ENCODE assay signal across 9 cellular contexts in genomic region chr1:27960762-27961645, GRCh38. TPM values are rescaled to one million over a fixed set of nuclear protein-coding genes. Genes with fewer than 3 reads are reported as not detected.
DNase-seq lines count a peak whose midpoint lies in the region; ATAC-seq and TF ChIP-seq lines count a peak whose summit lies in the region.
"Had no signal": no experiment of that assay in that cellular context is flagged by ENCODE, and none has a peak within 500 bp of the region (broad histone marks: within the 10 kb centered on the region; RNA-seq: fewer than 3 reads in every experiment).

No MANE protein-coding gene starts in this region.

- H3K56ac ChIP-seq in mesendoderm (ENCODE audit: low read length): peak overlapping the region; percentile 96

- H3K27me3 ChIP-seq in cardiac muscle cell (no peaks in the 10 kb centered on the region), mammary epithelial cell (ENCODE audit: insufficient read depth, low read length) (no peaks in the 10 kb centered on the region), mesendoderm (ENCODE audit: insufficient read depth, low read length, poor library complexity) (no peaks in the 10 kb centered on the region), upper lobe of right lung (no peaks in the 10 kb centered on the region)

- ATAC-seq in left ventricle myocardium superior (no peak), upper lobe of right lung (no peak)

- no peaks in the 10 kb centered on the region for H4K20me1 ChIP-seq in mammary epithelial cell (ENCODE audit: insufficient read depth, low read length)

- no peak overlapping the region for H3K9ac ChIP-seq in mammary epithelial cell (ENCODE audit: insufficient read depth, low read length)
- peak overlapping the region; percentile 92 for H3K9ac ChIP-seq in mesendoderm (ENCODE audit: low read length)

- H2BK120ac ChIP-seq in mesendoderm (ENCODE audit: low read depth, low read length): no peak overlapping the region

- intact Hi-C loops in left ventricle myocardium superior (cut with micrococcal nuclease) (no loop called here), mammary epithelial cell (cut with micrococcal nuclease) (loop anchor here (1.0 kb wide), 1 partner anchor 18 kb away; no protein-coding TSS in a partner anchor), upper lobe of right lung (cut with DNase I) (no loop called here)

- H3K4me3 ChIP-seq in cardiac muscle cell (peak overlapping the region; percentile 48), mammary epithelial cell (replicated peaks in 1 of 3; ENCODE audit: insufficient read depth in 1 of 3, low read depth in 2 of 3, low read length in 3 of 3) (peak overlapping the region in 2 of 3 experiments; percentile 54 to 74), mesendoderm (ENCODE audit: low read length) (peak overlapping the region; percentile 79), upper lobe of right lung (peak overlapping the region; percentile 88)

- H3K79me2 ChIP-seq in mammary epithelial cell (ENCODE audit: insufficient read depth, low read length) (peaks cover 3% of the 10 kb centered on the region), mesendoderm (ENCODE audit: control insufficient read depth, insufficient read depth, low read length) (no peaks in the 10 kb centered on the region)

- no peaks in the 10 kb centered on the region for H3K36me3 ChIP-seq in cardiac muscle cell
- H3K36me3 ChIP-seq in mammary epithelial cell (ENCODE audit: insufficient read depth, low read length): no peaks in the 10 kb centered on the region
- no peaks in the 10 kb centered on the region for H3K36me3 ChIP-seq in mesendoderm (ENCODE audit: control insufficient read depth, insufficient read depth, low read length)
- peaks cover 21% of the 10 kb centered on the region for H3K36me3 ChIP-seq in upper lobe of right lung

- H3K79me1 ChIP-seq in mesendoderm (ENCODE audit: low read length): peaks cover 8% of the 10 kb centered on the region

- TF ChIP-seq POLR2A in erythroblast (IDR thresholded peaks at IDR 0.05; ENCODE audit: low read length): no peak

- peak overlapping the region; percentile 98 for H3K4me2 ChIP-seq in mammary epithelial cell (ENCODE audit: insufficient read depth, low read depth, low read length)
- peak overlapping the region; percentile 96 for H3K4me2 ChIP-seq in mesendoderm (ENCODE audit: low read length)

- H3K9me3 ChIP-seq in cardiac muscle cell (ENCODE audit: low read depth) (no peaks in the 10 kb centered on the region), mammary epithelial cell (replicated peaks; ENCODE audit: insufficient read depth, low read length) (no peaks in the 10 kb centered on the region), upper lobe of right lung (no peaks in the 10 kb centered on the region)

- H3K18ac ChIP-seq in mesendoderm (ENCODE audit: low read length): no peak overlapping the region

- TF ChIP-seq CTCF in cardiac muscle cell (IDR thresholded peaks at IDR 0.05; ENCODE audit: low read depth, low read length) (no peak), mammary epithelial cell (conservative IDR thresholded peaks at IDR 0.05 in 1 of 2, IDR thresholded peaks at IDR 0.05 in 1 of 2; ENCODE audit: extremely low read depth in 1 of 2, insufficient read depth in 1 of 2, low read depth in 1 of 2, low read length in 2 of 2) (no peak), upper lobe of right lung (IDR thresholded peaks at IDR 0.05) (no peak)

- peak overlapping the region; percentile 90 for H2AFZ ChIP-seq in mammary epithelial cell (ENCODE audit: low read depth, low read length)

- H4K5ac ChIP-seq in mesendoderm (ENCODE audit: low read length): no peak overlapping the region

- H3K27ac ChIP-seq in cardiac muscle cell: no peak overlapping the region
- no peak overlapping the region for H3K27ac ChIP-seq in mammary epithelial cell (ENCODE audit: insufficient read depth, low read depth, low read length)
- no peak overlapping the region for H3K27ac ChIP-seq in mesendoderm (ENCODE audit: low read depth, low read length)
- peak overlapping the region; percentile 94 for H3K27ac ChIP-seq in upper lobe of right lung

- H3K23ac ChIP-seq in mesendoderm (ENCODE audit: low read length): no peak overlapping the region

- no TSS peak for BruUV-seq in mammary epithelial cell (replicated peaks; lab: Mats Ljungman, UMichigan)

- H2AK5ac ChIP-seq in mesendoderm (ENCODE audit: low read length): peak overlapping the region; percentile 85

- H2BK5ac ChIP-seq in mesendoderm (ENCODE audit: low read length): no peak overlapping the region

- no peak for DNase-seq in cardiac muscle cell (ENCODE audit: low read depth in 1 of 2, low spot score in 1 of 2)
- DNase-seq in left ventricle myocardium superior: no peak
- peak; percentile 10 for DNase-seq in mammary epithelial cell
- no peak for DNase-seq in mesendoderm
- DNase-seq in upper lobe of right lung: no peak
- no peak for DNase-seq in erythroblast (lab: John Stamatoyannopoulos, UW)
- DNase-seq in T1000 (lab: John Stamatoyannopoulos, UW): no peak
- no peak for DNase-seq in NCI-H1436 (lab: John Stamatoyannopoulos, UW)
- DNase-seq: stimulated activated CD4-positive, alpha-beta T cell treated with anti-CD3 and anti-CD28 coated beads, Interleukin-15, amount 100 ng/mL, for 24 hours had no signal

- H3K4me1 ChIP-seq in cardiac muscle cell (ENCODE audit: low read depth) (peaks cover 5% of the 10 kb centered on the region), mammary epithelial cell (ENCODE audit: insufficient read depth, low read length) (peaks cover 17% of the 10 kb centered on the region), mesendoderm (ENCODE audit: control insufficient read depth, low read depth, low read length) (peaks cover 3% of the 10 kb centered on the region), upper lobe of right lung (peaks cover 24% of the 10 kb centered on the region)

- H4K8ac ChIP-seq in mesendoderm (ENCODE audit: low read depth, low read length): no peak overlapping the region

- no peak overlapping the region for H3K4ac ChIP-seq in mesendoderm (ENCODE audit: low read depth, low read length)

- 52% methylated on average over 10 of the region's 13 CpGs for WGBS in mammary epithelial cell (ENCODE audit: low coverage, missing lambda C conversion rate)
- no CpG with 5 or more reads among the region's 13 CpGs for WGBS in mesendoderm (ENCODE audit: extremely low coverage, insufficient coverage, low lambda C conversion rate)

- H2BK15ac ChIP-seq in mesendoderm (replicated peaks; ENCODE audit: low read depth): no peak overlapping the region

- in situ Hi-C loops in mammary epithelial cell (cut with MboI; ENCODE audit: low sequenced_read_pairs in 2 of 2): no loop called here

- dilution Hi-C loops in mammary epithelial cell (cut with HindIII; ENCODE audit: low sequenced_read_pairs): no loop called here

- CTCF ChIA-PET in mammary epithelial cell (lab: Charles Lee; ENCODE audit: low non-redundant PET): no interaction called here

RNA-seq across cellular contexts. Expression of gene XKR8, which starts 1.2 kb away (rescaled TPM):
- total RNA-seq in cardiac muscle cell (15.6 and 17.5 TPM in 2 replicates), left ventricle myocardium superior (5.3 TPM), mammary epithelial cell (1 to 10 TPM; 4.3 to 4.5 TPM), upper lobe of right lung (8.7 TPM)
- polyA plus RNA-seq in cardiac muscle cell (13.7 and 27.4 TPM in 2 replicates), mammary epithelial cell (5.1 TPM)
- 2.6 TPM for polyA minus RNA-seq in mammary epithelial cell
- 11.4 TPM for polyA plus RNA-seq in mesendoderm (2013, experiment 1 of 2)
- polyA plus RNA-seq in mesendoderm (2013, experiment 2 of 2): 10.9 TPM

RNA-seq across cellular contexts. Expression of gene SMPDL3B, which starts 26.2 kb away (rescaled TPM):
- total RNA-seq in cardiac muscle cell (6.0 and 8.9 TPM in 2 replicates), left ventricle myocardium superior (not detected), mammary epithelial cell (10 to 100 TPM in 1 of 2 donors, 1 to 10 TPM in 1; 3.6 to 10.8 TPM), upper lobe of right lung (29.1 TPM)
- polyA plus RNA-seq in cardiac muscle cell (6.8 and 11.4 TPM in 2 replicates), mammary epithelial cell (13.9 TPM)
- 3.0 TPM for polyA minus RNA-seq in mammary epithelial cell
- polyA plus RNA-seq in mesendoderm (2013, experiment 1 of 2): 29.1 TPM
- 29.1 TPM for polyA plus RNA-seq in mesendoderm (2013, experiment 2 of 2)

RNA-seq across cellular contexts. Expression of gene RPA2, which starts 46.6 kb away (rescaled TPM):
- 36.2 and 59.5 TPM in 2 replicates for total RNA-seq in cardiac muscle cell
- 64.6 and 110 TPM in 2 replicates for polyA plus RNA-seq in cardiac muscle cell
- total RNA-seq in left ventricle myocardium superior: 25.5 TPM
- total RNA-seq in mammary epithelial cell: 10 to 100 TPM; 27.7 to 30.8 TPM
- polyA plus RNA-seq in mammary epithelial cell: 39.7 TPM
- 6.7 TPM for polyA minus RNA-seq in mammary epithelial cell
- 42.2 TPM for polyA plus RNA-seq in mesendoderm (2013, experiment 1 of 2)
- 43.2 TPM for polyA plus RNA-seq in mesendoderm (2013, experiment 2 of 2)
- 22.4 TPM for total RNA-seq in upper lobe of right lung
